23 cellular contexts compared by ENCODE assay signal in the genomic region with DNA sequence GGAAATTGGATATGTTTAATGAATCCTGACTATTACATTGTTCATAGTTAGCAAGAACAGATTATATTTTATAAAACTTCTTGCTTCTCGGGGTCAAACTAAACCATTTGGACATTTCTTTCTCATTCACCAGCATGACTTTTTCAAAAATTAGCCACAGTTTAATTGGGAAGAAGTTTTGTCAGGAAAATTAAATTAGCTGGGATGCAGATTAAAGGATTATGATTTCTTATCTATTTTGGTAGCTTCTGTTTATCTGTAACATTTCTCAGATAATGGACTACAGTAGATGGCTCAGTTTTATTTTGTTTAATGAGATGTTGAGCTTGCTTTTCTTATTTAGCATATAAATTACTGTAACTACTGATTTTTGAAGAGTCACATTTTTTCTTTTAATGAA.
"Had no signal": no experiment of that assay in that cellular context is flagged by ENCODE, and none has a peak within 500 bp of the region (broad histone marks: within the 10 kb centered on the region; RNA-seq: fewer than 3 reads in every experiment).

No MANE protein-coding gene starts in this region.

- DNase-seq: KBM-7, MV-4-11, NCI-H1048, NCI-H1105, NCI-H1417, NCI-H1436 treated with DMSO at 0.1 percent for 48 hours, NCI-H1694, NCI-H187 treated with DMSO at 0.1 percent for 48 hours, NCI-H2081, NCI-H2107, NCI-H2171, NCI-H226, NCI-H446, NCI-H510A, NCI-H524 treated with DMSO at 0.1 percent for 48 hours, NCI-H69, NCI-H774, PC-3, SHP77, SW 1271, T-cell had no signal

- H3K27ac ChIP-seq: RWPE1 had no signal

- ATAC-seq: Panc1, PC-3, T-cell had no signal
